In the genomic region with DNA sequence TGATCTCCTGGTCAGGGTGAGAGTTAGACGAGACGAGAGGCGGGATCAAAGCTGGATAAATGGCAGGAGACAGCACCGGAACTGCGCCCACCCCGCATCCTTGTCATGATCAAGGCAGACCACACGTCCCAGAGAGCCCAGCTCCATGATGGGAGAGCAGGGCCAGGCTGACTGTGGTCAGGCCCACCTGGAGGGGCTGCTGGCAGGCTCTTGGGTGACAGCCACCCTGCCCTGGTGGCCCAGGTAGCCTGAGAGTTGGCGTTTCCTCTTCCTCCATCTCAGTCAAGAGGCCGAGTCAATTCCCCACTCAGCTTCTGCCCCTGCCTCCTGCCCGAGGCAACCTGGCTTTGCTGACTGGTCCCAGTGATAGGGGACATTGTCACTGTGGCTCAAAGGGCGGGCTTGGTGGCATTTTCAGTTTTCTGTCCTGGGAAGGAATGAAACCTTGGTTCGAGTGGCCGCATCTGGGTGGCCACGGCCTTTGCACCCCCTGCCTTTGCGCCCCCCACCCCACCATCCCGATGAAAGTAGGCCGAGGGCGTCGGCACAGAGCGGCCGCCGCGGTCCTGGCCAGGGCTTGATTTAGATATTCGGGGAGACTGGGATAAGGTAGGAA, we compare ENCODE assay signal across 11 cellular contexts.
A peak's percentile ranks its signal among the peaks of the same experiment; 100 is the strongest.
DNase-seq lines count a peak whose midpoint lies in the region; TF ChIP-seq lines count a peak whose summit lies in the region.
"Had no signal": no experiment of that assay in that cellular context is flagged by ENCODE, and none has a peak within 500 bp of the region (broad histone marks: within the 10 kb centered on the region; RNA-seq: fewer than 3 reads in every experiment).

No MANE protein-coding gene starts in this region.

- no peaks in the 10 kb centered on the region for H3K9me3 ChIP-seq in SK-N-MC (ENCODE audit: low read depth, low read length)
- no peaks in the 10 kb centered on the region for H3K9me3 ChIP-seq in mucosa of stomach (ENCODE audit: control insufficient read depth, low read length)
- no peaks in the 10 kb centered on the region for H3K9me3 ChIP-seq in tibial artery
- H3K9me3 ChIP-seq in smooth muscle cell (replicated peaks; ENCODE audit: low read depth): no peaks in the 10 kb centered on the region

- H3K9ac ChIP-seq in SK-N-MC (ENCODE audit: insufficient read length): no peak overlapping the region
- peak overlapping the region; percentile 70 for H3K9ac ChIP-seq in mucosa of stomach (ENCODE audit: low read length)
- no peak overlapping the region for H3K9ac ChIP-seq in smooth muscle cell (ENCODE audit: low read depth)

- no peaks in the 10 kb centered on the region for H3F3A ChIP-seq in smooth muscle cell (ENCODE audit: low read depth)

- WGBS in smooth muscle cell (ENCODE audit: low lambda C conversion rate): 98% methylated on average over 24 of the region's 24 CpGs

- in situ Hi-C loops in G401 (cut with HindIII; ENCODE audit: low sequenced_read_pairs): no loop called here

- TF ChIP-seq CTCF in fibroblast of mammary gland (conservative IDR thresholded peaks at IDR 0.05; ENCODE audit: control insufficient read depth, insufficient read depth, low read depth, low read length) (no peak), tibial artery (IDR thresholded peaks at IDR 0.05) (no peak), smooth muscle cell (IDR thresholded peaks at IDR 0.05; ENCODE audit: borderline replicate concordance, insufficient read depth, poor library complexity, severe bottlenecking) (no peak)

- intact Hi-C loops in tibial artery (cut with DNase I; ENCODE audit: low total_unique reads): no loop called here

- no peak overlapping the region for H2AFZ ChIP-seq in smooth muscle cell (ENCODE audit: low read depth)

- H3K4me1 ChIP-seq in mucosa of stomach (ENCODE audit: control insufficient read depth, insufficient read depth, low read length): peaks cover 93% of the 10 kb centered on the region
- peaks cover 28 to 100% (median 99%) of the 10 kb centered on the region in 4 donors for H3K4me1 ChIP-seq in tibial artery
- no peaks in the 10 kb centered on the region for H3K4me1 ChIP-seq in smooth muscle cell (ENCODE audit: low read depth)

- H3K27me3 ChIP-seq in mucosa of stomach (ENCODE audit: control insufficient read depth, insufficient read depth, low read length) (no peaks in the 10 kb centered on the region), tibial artery (no peaks in the 10 kb centered on the region), smooth muscle cell (ENCODE audit: low read depth) (no peaks in the 10 kb centered on the region)

- no peak overlapping the region for H3K4me2 ChIP-seq in smooth muscle cell

- H3K4me3 ChIP-seq in SK-N-MC (no peak overlapping the region), fibroblast of mammary gland (ENCODE audit: control insufficient read depth, low read depth, low read length) (peak overlapping the region; percentile 94), mucosa of stomach (ENCODE audit: low read length) (no peak overlapping the region), tibial artery (peak overlapping the region; percentile 1 to 40), smooth muscle cell (no peak overlapping the region)

- peaks cover 93% of the 10 kb centered on the region for H3K36me3 ChIP-seq in SK-N-MC (ENCODE audit: insufficient read depth, low read length)
- H3K36me3 ChIP-seq in mucosa of stomach (ENCODE audit: control insufficient read depth, insufficient read depth, low read length): peaks cover 31% of the 10 kb centered on the region
- peaks cover 0 to 41% (median 15%) of the 10 kb centered on the region in 3 donors for H3K36me3 ChIP-seq in tibial artery
- no peaks in the 10 kb centered on the region for H3K36me3 ChIP-seq in smooth muscle cell (ENCODE audit: low read depth)

- peaks cover 6% of the 10 kb centered on the region for H4K20me1 ChIP-seq in smooth muscle cell (ENCODE audit: low read depth)

- no peak for DNase-seq in SK-N-MC (ENCODE audit: low read depth, low spot score)
- no peak for DNase-seq in fibroblast of mammary gland (ENCODE audit: low read depth)
- peak in 1 of 2 donors; percentile 17 for DNase-seq in tibial artery
- no peak for DNase-seq in SK-N-DZ (ENCODE audit: low spot score)
- DNase-seq in smooth muscle cell (lab: John Stamatoyannopoulos, UW; ENCODE audit: unreplicated experiment): no peak
- DNase-seq in G401 (ENCODE audit: low spot score): no peak
- no peak for DNase-seq in AG08396 (ENCODE audit: low spot score)
- DNase-seq: NCI-H146; NK-92 treated with Interleukin-12 subunit alpha and Interleukin-12 subunit beta, amount 100 ng/mL, for 24 hours; T-helper 17 cell had no signal

- H3K79me2 ChIP-seq in smooth muscle cell (ENCODE audit: low read depth): no peaks in the 10 kb centered on the region

- peak overlapping the region; percentile 77 for H3K27ac ChIP-seq in SK-N-MC
- H3K27ac ChIP-seq in tibial artery: peak overlapping the region; percentile 97 to 99
- H3K27ac ChIP-seq in smooth muscle cell (ENCODE audit: low read depth): no peak overlapping the region

Comparison
In these comparisons a context has a peak if more than half of its experiments do, and no peak if none do; other contexts are left out.
1. H3K4me3 ChIP-seq: peak in fibroblast of mammary gland (single experiment) and tibial artery (2 of 2); none in SK-N-MC (single experiment), mucosa of stomach (single experiment) and smooth muscle cell (single experiment).